Comparison of ENCODE assay signal across 8 cellular contexts in the genomic region with DNA sequence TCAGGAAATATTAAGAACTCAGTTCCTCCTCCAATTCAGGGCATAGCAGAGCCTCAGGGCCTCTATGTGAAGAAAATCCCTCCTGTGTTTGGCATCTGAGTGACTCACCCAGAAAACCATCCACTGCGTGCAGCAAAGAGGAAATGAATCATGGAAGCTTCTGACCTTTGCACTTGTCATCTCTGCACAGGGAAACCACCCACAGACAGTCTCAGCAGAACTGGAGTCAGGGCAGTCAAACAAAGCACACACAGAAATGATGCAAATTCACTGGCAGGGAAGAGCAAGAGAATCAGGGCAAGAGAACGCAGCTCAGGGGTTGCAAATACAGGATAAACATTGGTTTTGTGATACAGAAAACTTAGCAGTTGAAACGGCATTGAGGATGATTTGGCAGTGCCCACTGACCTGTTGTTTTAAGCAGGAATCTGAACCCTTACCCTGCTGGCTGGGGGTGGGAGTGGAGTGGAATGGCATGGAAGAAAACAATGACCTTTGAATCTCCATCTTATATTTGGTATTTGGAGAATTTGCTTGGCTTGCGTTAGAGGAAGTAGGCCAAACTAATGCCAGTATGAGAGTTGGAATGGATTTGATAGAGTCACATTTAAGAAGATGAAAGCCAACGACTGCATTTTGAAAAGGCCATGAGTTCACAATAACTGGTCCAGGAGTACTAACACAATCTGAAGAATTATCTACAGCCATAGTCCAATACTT. TPM values are rescaled to one million over a fixed set of nuclear protein-coding genes. Genes with fewer than 3 reads are reported as not detected.
A peak's percentile ranks its signal among the peaks of the same experiment; 100 is the strongest.
DNase-seq lines count a peak whose midpoint lies in the region; ATAC-seq, FAIRE-seq and TF ChIP-seq lines count a peak whose summit lies in the region.

No MANE protein-coding gene starts in this region.

- no peak overlapping the region for H3K4me2 ChIP-seq in parathyroid adenoma (ENCODE audit: low read length)

- ATAC-seq in GM19025 (IDR thresholded peaks at IDR 0.05; ENCODE audit: low read depth, unreplicated experiment) (peak; percentile 93), HG03139 (IDR thresholded peaks at IDR 0.05; ENCODE audit: unreplicated experiment) (peak; percentile 90), thoracic aorta (ENCODE audit: insufficient number of reproducible peaks, low FRiP score, low read depth) (peak; percentile 98)

- H3K79me2 ChIP-seq in parathyroid adenoma = no peaks in the 10 kb centered on the region

- DNase-seq in RKO (ENCODE audit: low spot score) = peak; percentile 100
- DNase-seq in activated T-helper 1 cell treated with anti-CD3 and anti-CD28 coated beads, Interleukin-2, amount 50 U/mL, for 16 hours (ENCODE audit: low read depth in 1 of 2, low spot score in 1 of 2) = peak; percentile 29 to 67
- DNase-seq in fibroblast of villous mesenchyme (ENCODE audit: low read depth) = peak; percentile 99
- DNase-seq in thoracic aorta (ENCODE audit: low spot score) = peak; percentile 54

- H2AFZ ChIP-seq in parathyroid adenoma = peak overlapping the region; percentile 59

- FAIRE-seq in A204.1 (lab: Jason Lieb, UNC) = peak; percentile 99

- H3K9me3 ChIP-seq in parathyroid adenoma (ENCODE audit: control insufficient read depth, low read length) (no peaks in the 10 kb centered on the region), thoracic aorta (no peaks in the 10 kb centered on the region)

- H3K36me3 ChIP-seq in parathyroid adenoma (ENCODE audit: control insufficient read depth, insufficient read depth, low read length) (no peaks in the 10 kb centered on the region), thoracic aorta (no peaks in the 10 kb centered on the region)

- H3K27me3 ChIP-seq in parathyroid adenoma (ENCODE audit: control insufficient read depth, insufficient read depth, low read length) (no peaks in the 10 kb centered on the region), thoracic aorta (replicated peaks; ENCODE audit: insufficient read depth) (no peaks in the 10 kb centered on the region)

- H3K27ac ChIP-seq in parathyroid adenoma (peak overlapping the region; percentile 60), thoracic aorta (peak overlapping the region; percentile 64 to 84)

- no peak overlapping the region for H3K4me3 ChIP-seq in fibroblast of villous mesenchyme (ENCODE audit: low read depth, low read length)
- no peak overlapping the region for H3K4me3 ChIP-seq in parathyroid adenoma (ENCODE audit: low read depth, low read length)
- no peak overlapping the region for H3K4me3 ChIP-seq in thoracic aorta

- no peak overlapping the region for H3K9ac ChIP-seq in parathyroid adenoma

- peak; percentile 15 for TF ChIP-seq CTCF in fibroblast of villous mesenchyme (IDR thresholded peaks at IDR 0.05; ENCODE audit: insufficient read depth, low read depth, low read length)
- TF ChIP-seq CTCF in parathyroid adenoma (IDR thresholded peaks at IDR 0.05) = no peak
- peak; percentile 10 for TF ChIP-seq CTCF in thoracic aorta (IDR thresholded peaks at IDR 0.05)

- H3K4me1 ChIP-seq in parathyroid adenoma (no peaks in the 10 kb centered on the region), thoracic aorta (ENCODE audit: control insufficient read depth in 1 of 2, low read depth in 2 of 2) (peaks cover 27 to 61% of the 10 kb centered on the region in 2 donors)

RNA-seq across cellular contexts. Expression of a gene that starts 53.5 kb away (rescaled TPM):
- total RNA-seq in fibroblast of villous mesenchyme (68.3 and 70.4 TPM in 2 replicates), thoracic aorta (10 to 100 TPM; 27.3 to 35.3 TPM)

Comparison
In these comparisons a context has a peak if more than half of its experiments do, and no peak if none do; other contexts are left out.
1. DNase-seq: peak in every context shown above with its lines; median percentile 100 in RKO; 99 in fibroblast of villous mesenchyme; 54 in thoracic aorta; 48 in activated T-helper 1 cell treated with anti-CD3 and anti-CD28 coated beads, Interleukin-2, amount 50 U/mL, for 16 hours.